In genomic region chr20:61046721-61047351, GRCh38 we compare ENCODE assay signal across 21 cellular contexts.
"Had no signal": no experiment of that assay in that cellular context is flagged by ENCODE, and none has a peak within 500 bp of the region (broad histone marks: within the 10 kb centered on the region; RNA-seq: fewer than 3 reads in every experiment).

No MANE protein-coding gene starts in this region.

- H3K4me3 ChIP-seq: K562 had no signal

- DNase-seq: Kasumi-1, MM.1S, NCI-H1092 treated with DMSO at 0.1 percent for 48 hours, NCI-H1436, NCI-H187, NCI-H2029, NCI-H2081 treated with DMSO at 0.1 percent for 48 hours, NCI-H2171, NCI-H226, NCI-H446, NCI-H510A, NCI-H524 treated with DMSO at 0.1 percent for 48 hours, NCI-H69, NCI-H774, RPMI8226, SHP77, SK-N-SH, SW 1271 had no signal

- H3K9me3 ChIP-seq: SK-N-SH had no signal

- ATAC-seq: HepG2, K562 had no signal

- H3K9ac ChIP-seq: KMS-11, SK-N-SH had no signal

- H3K27ac ChIP-seq: KMS-11 had no signal

- H3K4me2 ChIP-seq: KMS-11, SK-N-SH had no signal
